In the genomic region with DNA sequence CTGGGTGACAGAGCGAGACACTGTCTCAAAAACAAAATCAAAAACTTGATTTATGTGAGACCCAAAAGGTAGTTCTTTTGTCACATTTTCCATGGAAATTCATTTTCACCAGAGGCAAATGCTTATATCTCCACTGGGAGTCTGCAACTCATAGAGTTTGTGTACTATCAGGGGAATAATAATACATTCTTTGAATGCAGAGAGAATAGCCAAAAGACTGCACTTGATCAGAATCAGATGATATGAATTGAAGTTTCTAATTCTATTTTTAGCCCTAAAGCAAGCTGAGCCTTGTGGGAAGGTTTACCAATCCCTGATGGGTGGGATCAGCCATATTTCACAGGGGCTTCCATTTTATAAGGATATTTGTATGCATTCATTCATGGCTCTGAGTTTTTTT, we compare ENCODE assay signal across 21 cellular contexts.
"Had no signal": no experiment of that assay in that cellular context is flagged by ENCODE, and none has a peak within 500 bp of the region (broad histone marks: within the 10 kb centered on the region; RNA-seq: fewer than 3 reads in every experiment).

No MANE protein-coding gene starts in this region.

- H3K27ac ChIP-seq: HL-60, KMS-11, RWPE1 had no signal

- DNase-seq: MM.1S, NCI-H1092 treated with DMSO at 0.1 percent for 48 hours, NCI-H1436, NCI-H187, NCI-H2029, NCI-H2081 treated with DMSO at 0.1 percent for 48 hours, NCI-H2171, NCI-H226, NCI-H510A, NCI-H524 treated with DMSO at 0.1 percent for 48 hours, NCI-H69, NCI-H774, PC-3, SHP77 had no signal

- H3K4me3 Mint-ChIP-seq: IgD-negative memory B cell had no signal

- H3K4me2 ChIP-seq: KMS-11 had no signal

- H3K4me3 ChIP-seq: K562 had no signal

- H3K9ac ChIP-seq: KMS-11 had no signal

- H3K27me3 Mint-ChIP-seq: IgD-negative memory B cell had no signal

- H3K27ac Mint-ChIP-seq: IgD-negative memory B cell had no signal

- ATAC-seq: K562, Panc1, PC-3, SK-N-SH treated with all-trans-retinoic acid at 6 μM for 48 hours had no signal
